In the genomic region with DNA sequence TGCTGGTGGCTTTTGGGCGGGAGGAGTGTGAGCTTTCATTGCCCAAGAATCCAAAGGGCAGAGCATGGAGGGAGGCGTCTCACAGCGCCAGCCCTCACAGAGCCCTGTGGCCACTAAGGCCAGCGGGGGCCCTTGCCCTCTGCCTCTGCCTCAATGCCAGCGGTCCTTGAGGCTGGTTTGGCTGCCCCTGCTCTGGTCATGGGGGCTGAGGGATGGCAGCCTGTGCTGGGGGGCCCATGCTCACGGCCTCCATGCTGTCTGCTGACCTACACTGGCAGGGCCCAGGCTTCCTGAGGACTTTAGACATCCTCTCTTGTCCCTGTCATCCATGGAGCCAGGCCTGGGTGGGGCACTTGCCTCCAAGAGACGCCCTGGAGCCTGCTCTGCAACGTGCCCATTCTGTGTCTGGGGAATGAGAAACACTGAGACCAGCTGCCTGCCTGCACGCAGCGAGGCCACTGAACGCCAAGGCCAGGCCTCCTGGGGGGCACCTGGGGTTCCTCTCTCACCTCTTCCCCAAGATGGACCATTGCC, we compare ENCODE assay signal across 21 cellular contexts.
DNase-seq lines count a peak whose midpoint lies in the region; ATAC-seq lines count a peak whose summit lies in the region.
"Had no signal": no experiment of that assay in that cellular context is flagged by ENCODE, and none has a peak within 500 bp of the region (broad histone marks: within the 10 kb centered on the region; RNA-seq: fewer than 3 reads in every experiment).

No MANE protein-coding gene starts in this region.

- H3K9ac ChIP-seq in muscle layer of colon (ENCODE audit: low read length) = no peak overlapping the region

- H3K9me3 ChIP-seq in muscle layer of colon (ENCODE audit: low read length) = no peaks in the 10 kb centered on the region
- H3K9me3 ChIP-seq: testis had no signal

- no peak overlapping the region for H3K4me3 ChIP-seq in muscle layer of colon (ENCODE audit: low read depth in 1 of 2, low read length in 2 of 2)
- H3K4me3 ChIP-seq: PC-9, SK-N-MC, testis had no signal

- DNase-seq in activated naive CD8-positive, alpha-beta T cell treated with anti-CD3 and anti-CD28 coated beads, Interleukin-2, amount 10 ng/mL, durations not matched to agents 7 days and 5 days = peak; percentile 20
- no peak for DNase-seq in activated naive CD8-positive, alpha-beta T cell treated with anti-CD3 and anti-CD28 coated beads for 36 hours
- DNase-seq in left ventricle myocardium superior (peak; percentile 17), ureter (ENCODE audit: low spot score) (peak; percentile 37), activated T-cell treated with anti-CD3 and anti-CD28 coated beads for 4 hours (no peak), middle frontal gyrus (ENCODE audit: extremely low spot score, low spot score) (no peak)
- DNase-seq: activated CD8-positive, alpha-beta memory T cell treated with anti-CD3 and anti-CD28 coated beads, Interleukin-2, amount 10 ng/mL, durations not matched to agents 7 days and 5 days; activated gamma-delta T cell treated with Interleukin-2 at 50 U/mL for 16 hours; CD4-positive, CD25-positive, alpha-beta regulatory T cell; DMS53; foreskin keratinocyte; naive B cell; NCI-H1436 treated with DMSO at 0.1 percent for 48 hours; NCI-H2227 treated with DMSO at 0.1 percent for 48 hours; PC-9; testis had no signal

- no peak for ATAC-seq in activated naive CD8-positive, alpha-beta T cell treated with anti-CD3 and anti-CD28 coated beads, Interleukin-2, amount 10 ng/mL, durations not matched to agents 7 days and 5 days (ENCODE audit: low read depth)
- ATAC-seq in left ventricle myocardium superior (no peak), HG02571 (IDR thresholded peaks at IDR 0.05; ENCODE audit: unreplicated experiment) (no peak)
- ATAC-seq: activated CD4-positive, CD25-positive, alpha-beta regulatory T cell treated with anti-CD3 and anti-CD28 coated beads, Interleukin-2, amount 50 U/mL, for 24 hours; activated CD8-positive, alpha-beta memory T cell treated with anti-CD3 and anti-CD28 coated beads, Interleukin-2, amount 10 ng/mL, durations not matched to agents 7 days and 5 days; foreskin keratinocyte had no signal

- no peaks in the 10 kb centered on the region for H3K4me1 Mint-ChIP-seq in activated naive CD8-positive, alpha-beta T cell treated with anti-CD3 and anti-CD28 coated beads, Interleukin-2, amount 10 ng/mL, durations not matched to agents 7 days and 5 days
- no peaks in the 10 kb centered on the region for H3K4me1 Mint-ChIP-seq in activated naive CD8-positive, alpha-beta T cell treated with anti-CD3 and anti-CD28 coated beads for 36 hours
- H3K4me1 Mint-ChIP-seq: activated CD8-positive, alpha-beta memory T cell treated with anti-CD3 and anti-CD28 coated beads, Interleukin-2, amount 10 ng/mL, durations not matched to agents 7 days and 5 days; CD4-positive, CD25-positive, alpha-beta regulatory T cell; naive B cell had no signal

- no peak overlapping the region for H3K27ac Mint-ChIP-seq in activated naive CD8-positive, alpha-beta T cell treated with anti-CD3 and anti-CD28 coated beads, Interleukin-2, amount 10 ng/mL, durations not matched to agents 7 days and 5 days
- no peak overlapping the region for H3K27ac Mint-ChIP-seq in activated naive CD8-positive, alpha-beta T cell treated with anti-CD3 and anti-CD28 coated beads for 36 hours
- H3K27ac Mint-ChIP-seq: activated CD8-positive, alpha-beta memory T cell treated with anti-CD3 and anti-CD28 coated beads, Interleukin-2, amount 10 ng/mL, durations not matched to agents 7 days and 5 days; CD4-positive, CD25-positive, alpha-beta regulatory T cell; T-helper 2 cell treated with Interferon-gamma antibody and Interleukin-4, amounts not matched to agents 5 μg/mL and 100 μg/mL, for 36 hours had no signal

- no peaks in the 10 kb centered on the region for H3K36me3 Mint-ChIP-seq in activated naive CD8-positive, alpha-beta T cell treated with anti-CD3 and anti-CD28 coated beads, Interleukin-2, amount 10 ng/mL, durations not matched to agents 7 days and 5 days
- H3K36me3 Mint-ChIP-seq in activated naive CD8-positive, alpha-beta T cell treated with anti-CD3 and anti-CD28 coated beads for 36 hours = no peaks in the 10 kb centered on the region
- H3K36me3 Mint-ChIP-seq: activated CD8-positive, alpha-beta memory T cell treated with anti-CD3 and anti-CD28 coated beads, Interleukin-2, amount 10 ng/mL, durations not matched to agents 7 days and 5 days; CD4-positive, CD25-positive, alpha-beta regulatory T cell; naive B cell had no signal

- no peaks in the 10 kb centered on the region for H3K9me3 Mint-ChIP-seq in activated naive CD8-positive, alpha-beta T cell treated with anti-CD3 and anti-CD28 coated beads, Interleukin-2, amount 10 ng/mL, durations not matched to agents 7 days and 5 days
- H3K9me3 Mint-ChIP-seq in activated naive CD8-positive, alpha-beta T cell treated with anti-CD3 and anti-CD28 coated beads for 36 hours = no peaks in the 10 kb centered on the region
- H3K9me3 Mint-ChIP-seq: CD4-positive, CD25-positive, alpha-beta regulatory T cell; T-helper 2 cell treated with Interferon-gamma antibody and Interleukin-4, amounts not matched to agents 5 μg/mL and 100 μg/mL, for 36 hours had no signal

- H3K36me3 ChIP-seq in muscle layer of colon (ENCODE audit: insufficient read depth, low read length) = no peaks in the 10 kb centered on the region

- POLR2A ChIA-PET in activated naive CD8-positive, alpha-beta T cell treated with anti-CD3 and anti-CD28 coated beads, Interleukin-2, amount 10 ng/mL, durations not matched to agents 7 days and 5 days (lab: Charles Lee) = no interaction called here

- H3K4me3 Mint-ChIP-seq in activated naive CD8-positive, alpha-beta T cell treated with anti-CD3 and anti-CD28 coated beads, Interleukin-2, amount 10 ng/mL, durations not matched to agents 7 days and 5 days = no peak overlapping the region
- no peak overlapping the region for H3K4me3 Mint-ChIP-seq in activated naive CD8-positive, alpha-beta T cell treated with anti-CD3 and anti-CD28 coated beads for 36 hours
- H3K4me3 Mint-ChIP-seq: activated CD8-positive, alpha-beta memory T cell treated with anti-CD3 and anti-CD28 coated beads, Interleukin-2, amount 10 ng/mL, durations not matched to agents 7 days and 5 days; CD4-positive, CD25-positive, alpha-beta regulatory T cell; naive B cell; T-helper 2 cell treated with Interferon-gamma antibody and Interleukin-4, amounts not matched to agents 5 μg/mL and 100 μg/mL, for 36 hours had no signal

- H3K4me1 ChIP-seq in muscle layer of colon (ENCODE audit: insufficient read depth, low read length) = peaks cover 23% of the 10 kb centered on the region
- H3K4me1 ChIP-seq: foreskin keratinocyte, testis had no signal

- no peaks in the 10 kb centered on the region for H3K27me3 ChIP-seq in muscle layer of colon (ENCODE audit: control insufficient read depth in 1 of 2, insufficient read depth in 2 of 2, low read length in 2 of 2)
- H3K27me3 ChIP-seq: foreskin keratinocyte, testis had no signal

- H3K27ac ChIP-seq in muscle layer of colon (ENCODE audit: low read depth, low read length) = peak overlapping the region; percentile 19
- H3K27ac ChIP-seq: foreskin keratinocyte, PC-9, SK-N-MC, testis had no signal

- intact Hi-C loops in left ventricle myocardium superior (cut with micrococcal nuclease) = no loop called here

- no peaks in the 10 kb centered on the region for H3K27me3 Mint-ChIP-seq in activated naive CD8-positive, alpha-beta T cell treated with anti-CD3 and anti-CD28 coated beads, Interleukin-2, amount 10 ng/mL, durations not matched to agents 7 days and 5 days
- peaks cover 4% of the 10 kb centered on the region for H3K27me3 Mint-ChIP-seq in activated naive CD8-positive, alpha-beta T cell treated with anti-CD3 and anti-CD28 coated beads for 36 hours
- H3K27me3 Mint-ChIP-seq: activated CD8-positive, alpha-beta memory T cell treated with anti-CD3 and anti-CD28 coated beads, Interleukin-2, amount 10 ng/mL, durations not matched to agents 7 days and 5 days had no signal

Comparison
In these comparisons a context has a peak if more than half of its experiments do, and no peak if none do; other contexts are left out.
1. DNase-seq: peak in activated naive CD8-positive, alpha-beta T cell treated with anti-CD3 and anti-CD28 coated beads, Interleukin-2, amount 10 ng/mL, durations not matched to agents 7 days and 5 days (single experiment), left ventricle myocardium superior (single experiment) and ureter (single experiment); none in activated naive CD8-positive, alpha-beta T cell treated with anti-CD3 and anti-CD28 coated beads for 36 hours (single experiment), activated T-cell treated with anti-CD3 and anti-CD28 coated beads for 4 hours (single experiment) and middle frontal gyrus (single experiment).